Comparison of ENCODE assay signal across 1 cellular context in genomic region chr12:93467351-93468007, GRCh38.
TF ChIP-seq lines count a peak whose summit lies in the region.

Gene MRPL42 (plus strand): TSS chr12:93467514. CDS start chr12:93469286, 1,772 bp downstream.

TF ChIP-seq in K562, 482 proteins besides CTCF, POLR2A, EP300 and RAD21 (continued from another document and continues in another):
- TF ChIP-seq THRB (CRISPR knock-in tag; conservative IDR thresholded peaks at IDR 0.05) (peak; percentile 86), NR0B1 (IDR thresholded peaks at IDR 0.05; ENCODE audit: partially characterized antibody) (no peak), ZNF280B (CRISPR knock-in tag; IDR thresholded peaks at IDR 0.05) (no peak), ZNF766 (CRISPR knock-in tag; conservative IDR thresholded peaks at IDR 0.05) (peak; percentile 77), HNRNPUL1 (IDR thresholded peaks at IDR 0.05; ENCODE audit: low read length) (no peak), ZNF589 (CRISPR knock-in tag; IDR thresholded peaks at IDR 0.05; ENCODE audit: low read depth) (no peak), ELK1 (CRISPR knock-in tag; IDR thresholded peaks at IDR 0.05) (no peak), BCOR (IDR thresholded peaks at IDR 0.05) (no peak), NONO (IDR thresholded peaks at IDR 0.05; ENCODE audit: low read depth in 2 of 2, low read length in 1 of 2) (peak in 1 of 2 experiments; percentile 72; a peak in 1 of 4 replicates), TCF7 (IDR thresholded peaks at IDR 0.05; ENCODE audit: borderline replicate concordance) (peak; percentile 28; the same call in 1 of the 2 replicates), BRF1 (IDR thresholded peaks at IDR 0.05; ENCODE audit: borderline replicate concordance, extremely low read depth, insufficient read length) (no peak), ZNF134 (CRISPR knock-in tag; conservative IDR thresholded peaks at IDR 0.05) (no peak), SIX5 (IDR thresholded peaks at IDR 0.05; ENCODE audit: borderline replicate concordance in 1 of 2, insufficient read depth in 1 of 2, low read depth in 1 of 2, low read length in 2 of 2) (peak; percentile 74 to 81), POLR2AphosphoS5 (IDR thresholded peaks at IDR 0.05; ENCODE audit: control insufficient read depth, insufficient read depth, low read depth, low read length) (peak; percentile 90), SNRNP70 (optimal IDR thresholded peaks at IDR 0.05; ENCODE audit: low read depth, low read length) (no peak), ZNF174 (CRISPR knock-in tag; IDR thresholded peaks at IDR 0.05) (no peak), MCM3 (IDR thresholded peaks at IDR 0.05) (no peak), NR2C1 (IDR thresholded peaks at IDR 0.05) (peak; percentile 59), NR2C1 (tag; IDR thresholded peaks at IDR 0.05) (peak; percentile 55; the same call in 1 of the 2 replicates), DIDO1 (tag; IDR thresholded peaks at IDR 0.05; ENCODE audit: low read depth) (peak; percentile 91), POLR2H (tag; IDR thresholded peaks at IDR 0.05; ENCODE audit: low read depth) (peak; percentile 79), YY1 (IDR thresholded peaks at IDR 0.05; ENCODE audit: borderline replicate concordance in 1 of 3, control insufficient read depth in 1 of 3, extremely low read depth in 1 of 3, insufficient read depth in 3 of 3, insufficient read length in 1 of 3, insufficient replicate concordance in 2 of 3, low read depth in 1 of 3, low read length in 2 of 3) (peak; percentile 86 to 96 (median 95)), ZSCAN32 (CRISPR knock-in tag; IDR thresholded peaks at IDR 0.05) (no peak), SIRT6 (IDR thresholded peaks at IDR 0.05; ENCODE audit: low read depth, low read length) (no peak), PTTG1 (tag; IDR thresholded peaks at IDR 0.05; ENCODE audit: low read depth) (no peak), ZNF217 (CRISPR knock-in tag; IDR thresholded peaks at IDR 0.05) (no peak), EGR1 (conservative IDR thresholded peaks at IDR 0.05) (no peak; the same call in 1 of the 2 replicates), IRF2 (CRISPR knock-in tag; IDR thresholded peaks at IDR 0.05) (no peak), ZNF561 (CRISPR knock-in tag; conservative IDR thresholded peaks at IDR 0.05) (0 out of 2 replicates have a peak, but pooled peaks have one; percentile 70), ZC3H8 (IDR thresholded peaks at IDR 0.05) (no peak), CBX8 (IDR thresholded peaks at IDR 0.05; ENCODE audit: borderline replicate concordance, extremely low read depth, low read depth, low read length, poor library complexity, severe bottlenecking) (no peak), NFIC (IDR thresholded peaks at IDR 0.05) (peak; percentile 58), DMBX1 (CRISPR knock-in tag; IDR thresholded peaks at IDR 0.05; ENCODE audit: borderline replicate concordance) (peak; percentile 53; the same call in 1 of the 2 replicates), SP2 (IDR thresholded peaks at IDR 0.05; ENCODE audit: extremely low read depth, low read depth, low read length, poor library complexity, severe bottlenecking) (no peak), ZNF764 (CRISPR knock-in tag; IDR thresholded peaks at IDR 0.05; ENCODE audit: low read depth) (no peak), TSC22D4 (tag; IDR thresholded peaks at IDR 0.05) (no peak), ASH1L (IDR thresholded peaks at IDR 0.05; ENCODE audit: borderline replicate concordance, low read depth, partially characterized antibody) (no peak), PATZ1 (CRISPR knock-in tag; IDR thresholded peaks at IDR 0.05; ENCODE audit: borderline replicate concordance) (no peak), E2F1 (CRISPR knock-in tag; IDR thresholded peaks at IDR 0.05) (peak; percentile 85), SNIP1 (IDR thresholded peaks at IDR 0.05; ENCODE audit: low read depth) (no peak), DNMT1 (IDR thresholded peaks at IDR 0.05) (no peak), CREB3 (tag; conservative IDR thresholded peaks at IDR 0.05; ENCODE audit: low read depth) (0 out of 2 replicates have a peak, but pooled peaks have one; percentile 30), ZC3H11A (IDR thresholded peaks at IDR 0.05; ENCODE audit: low read depth, low read length) (no peak), ZNF280A (IDR thresholded peaks at IDR 0.05; ENCODE audit: low read depth, partially characterized antibody) (no peak), ZNF696 (CRISPR knock-in tag; conservative IDR thresholded peaks at IDR 0.05) (no peak), HDAC2 (IDR thresholded peaks at IDR 0.05) (peak; percentile 97), MLX (CRISPR knock-in tag; conservative IDR thresholded peaks at IDR 0.05) (no peak), PRPF4 (IDR thresholded peaks at IDR 0.05; ENCODE audit: insufficient read depth, low read depth, low read length, poor library complexity, severe bottlenecking) (no peak), HMBOX1 (IDR thresholded peaks at IDR 0.05) (no peak), CBFA2T2 (conservative IDR thresholded peaks at IDR 0.05) (no peak), ILK (tag; IDR thresholded peaks at IDR 0.05; ENCODE audit: borderline replicate concordance, low read depth) (no peak), ZNF277 (CRISPR knock-in tag; IDR thresholded peaks at IDR 0.05; ENCODE audit: borderline replicate concordance) (no peak), MYBL2 (IDR thresholded peaks at IDR 0.05; ENCODE audit: low read depth) (no peak), MYBL2 (CRISPR knock-in tag; IDR thresholded peaks at IDR 0.05; ENCODE audit: borderline replicate concordance) (no peak), ZNF175 (CRISPR knock-in tag; IDR thresholded peaks at IDR 0.05; ENCODE audit: low read depth) (no peak), CHD4 (IDR thresholded peaks at IDR 0.05; ENCODE audit: insufficient read depth, insufficient replicate concordance, low read depth, low read length, poor library complexity, severe bottlenecking) (no peak), EHMT2 (IDR thresholded peaks at IDR 0.05) (peak; percentile 59; the same call in 1 of the 2 replicates), TBP (optimal IDR thresholded peaks at IDR 0.05; ENCODE audit: low read depth, low read length) (peak; percentile 93), NFXL1 (CRISPR knock-in tag; IDR thresholded peaks at IDR 0.05) (no peak), STAT5A (IDR thresholded peaks at IDR 0.05; ENCODE audit: borderline replicate concordance, low read length) (0 out of 2 replicates have a peak, but pooled peaks have one; percentile 2)
